8 cellular contexts compared by ENCODE assay signal in the genomic region with DNA sequence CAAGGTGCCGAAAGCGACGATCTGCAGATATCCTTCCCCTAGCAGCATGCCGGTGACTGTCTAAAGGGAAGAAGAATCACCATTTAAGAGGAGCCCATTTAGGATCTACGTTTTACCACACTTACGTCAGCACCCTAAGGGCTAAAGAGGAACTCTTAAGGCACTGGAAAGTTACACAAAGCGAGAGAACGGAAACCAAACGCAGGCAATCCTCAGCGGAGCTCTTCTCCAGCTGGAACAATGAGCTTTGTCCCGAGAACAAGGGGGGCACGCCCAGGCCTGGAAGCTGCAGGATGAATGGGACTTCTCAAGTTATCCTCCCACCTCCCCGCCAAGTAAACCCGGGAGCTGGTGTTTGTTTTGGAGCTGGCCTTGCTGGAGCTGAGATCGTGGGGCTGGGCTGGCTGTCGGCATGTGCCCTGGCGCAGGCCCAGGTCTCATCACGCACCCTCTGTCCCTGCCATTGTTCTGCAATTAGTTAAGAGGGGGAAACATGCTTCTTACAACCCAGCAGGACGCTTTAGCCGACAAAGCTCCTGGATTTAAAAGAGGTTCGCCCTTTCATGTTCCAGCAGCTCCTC. TPM values are rescaled to one million over a fixed set of nuclear protein-coding genes. Genes with fewer than 3 reads are reported as not detected.
A peak's percentile ranks its signal among the peaks of the same experiment; 100 is the strongest.
DNase-seq lines count a peak whose midpoint lies in the region; ATAC-seq and TF ChIP-seq lines count a peak whose summit lies in the region.

No MANE protein-coding gene starts in this region.

- CTCF ChIA-PET in T-cell (lab: Charles Lee) = no interaction called here

- H3K4me1 ChIP-seq in BLaER1 (peaks cover 94% of the 10 kb centered on the region), mucosa of descending colon (ENCODE audit: low read depth) (peaks cover 15% of the 10 kb centered on the region)

- peaks cover 0 to 3% of the 10 kb centered on the region in 2 donors for H3K27me3 Mint-ChIP-seq in T-cell

- peak overlapping the region; percentile 92 for H3K27ac ChIP-seq in BLaER1

- H3K27ac Mint-ChIP-seq in T-cell = no peak overlapping the region

- POLR2A ChIA-PET in T-cell (lab: Charles Lee) = no interaction called here

- H3K4me1 Mint-ChIP-seq in T-cell = peaks cover 0 to 5% (median 4%) of the 10 kb centered on the region in 3 donors

- no peaks in the 10 kb centered on the region for H3K27me3 ChIP-seq in BLaER1

- ATAC-seq in mucosa of descending colon = peak; percentile 75
- no peak for ATAC-seq in GM21381 (IDR thresholded peaks at IDR 0.05; ENCODE audit: unreplicated experiment)
- no peak for ATAC-seq in T-cell (replicated peaks in 1 of 4)

- intact Hi-C loops in mucosa of descending colon (cut with DNase I, micrococcal nuclease) = no loop called here

- H3K4me3 ChIP-seq in BLaER1 (peak overlapping the region; percentile 54), mucosa of descending colon (no peak overlapping the region)

- H3K36me3 ChIP-seq in BLaER1 = peaks cover 13% of the 10 kb centered on the region; the same call in 1 of the 2 replicates
- no peaks in the 10 kb centered on the region for H3K36me3 ChIP-seq in mucosa of descending colon (ENCODE audit: low read depth)

- H3K4me2 ChIP-seq in BLaER1 = peak overlapping the region; percentile 100

- no peak overlapping the region for H3K4me3 Mint-ChIP-seq in T-cell

- peak overlapping the region; percentile 79 for H3K9ac ChIP-seq in BLaER1

- no peaks in the 10 kb centered on the region for H3K36me3 Mint-ChIP-seq in T-cell

- TF ChIP-seq CTCF in mucosa of descending colon (IDR thresholded peaks at IDR 0.05) = no peak

- DNase-seq in NCI-H2171 (lab: John Stamatoyannopoulos, UW) (peak; percentile 62), dermis blood vessel endothelial cell (peak; percentile 98), mucosa of descending colon (peak in 2 of 3 donors; percentile 63 to 70), T-cell (no peak), NCI-H82 treated with DMSO at 0.1 percent for 48 hours (lab: John Stamatoyannopoulos, UW; ENCODE audit: unreplicated experiment) (no peak)
- no peak for DNase-seq in stimulated activated CD4-positive, alpha-beta T cell treated with anti-CD3 and anti-CD28 coated beads, Interleukin-2, amount 100 ng/mL, for 24 hours

- no peaks in the 10 kb centered on the region for H3K9me3 ChIP-seq in BLaER1
- H3K9me3 ChIP-seq in mucosa of descending colon = no peaks in the 10 kb centered on the region

- no peaks in the 10 kb centered on the region for H3K9me3 Mint-ChIP-seq in T-cell

- peaks cover 93% of the 10 kb centered on the region for H4K20me1 ChIP-seq in BLaER1

RNA-seq across cellular contexts. Expression of a gene that starts 36.5 kb away (rescaled TPM):
- 563 and 762 TPM in 2 replicates for total RNA-seq in dermis blood vessel endothelial cell
- total RNA-seq in mucosa of descending colon = 10 to 100 TPM in 2 of 3 donors, 1 to 10 TPM in 1; 9.3 to 52.4 (median 11.9) TPM
- 1 to 10 TPM in 3 of 5 donors, under 1 TPM in 2; 0.21 to 5.4 (median 1.3) TPM for total RNA-seq in T-cell

Comparison
In these comparisons a context has a peak if more than half of its experiments do, and no peak if none do; other contexts are left out.
1. DNase-seq: peak in NCI-H2171 (single experiment), dermis blood vessel endothelial cell (single experiment) and mucosa of descending colon (2 of 3); none in stimulated activated CD4-positive, alpha-beta T cell treated with anti-CD3 and anti-CD28 coated beads, Interleukin-2, amount 100 ng/mL, for 24 hours (0 of 2), T-cell (0 of 34) and NCI-H82 treated with DMSO at 0.1 percent for 48 hours (single experiment).
2. RNA of a gene that starts 36.5 kb away (total RNA-seq): 563 to 762 TPM in dermis blood vessel endothelial cell; 9.3 to 52.4 TPM in mucosa of descending colon and 0.21 to 5.4 TPM in T-cell; every median in the first group is over 10 times any median in the second.